1 cellular context compared by ENCODE assay signal in the genomic region with DNA sequence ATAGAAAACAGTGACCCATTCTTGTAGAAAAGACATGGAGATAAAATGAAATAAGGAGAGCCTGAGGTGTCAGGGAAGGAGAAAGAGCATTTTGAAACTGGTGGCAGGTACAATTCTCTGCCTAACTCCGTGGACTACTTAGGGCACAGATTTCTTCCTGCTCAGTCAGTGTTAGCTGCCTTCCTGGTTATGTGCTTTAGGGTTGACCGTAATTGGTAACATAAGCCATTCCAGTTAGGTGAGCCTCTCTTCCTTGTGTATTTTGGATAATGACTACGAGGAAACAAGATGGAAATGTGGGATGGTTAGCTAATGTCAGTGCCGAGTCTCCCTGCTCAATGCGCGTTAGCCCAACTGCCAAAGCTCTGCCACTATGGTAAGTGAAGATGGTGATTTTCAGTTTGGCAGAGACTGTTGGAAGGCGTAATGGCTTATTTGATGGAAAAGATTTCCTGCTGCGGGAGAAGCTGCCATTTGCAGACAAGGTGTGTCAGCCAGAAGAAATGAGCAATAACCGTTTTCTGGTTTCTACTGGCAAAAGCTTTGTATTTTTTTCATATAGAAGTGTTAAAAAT.
TF ChIP-seq lines count a peak whose summit lies in the region.

No MANE protein-coding gene starts in this region.

TF ChIP-seq in SK-N-SH treated with all-trans-retinoic acid at 6 μM for 48 hours, 23 proteins besides CTCF, POLR2A, EP300 and RAD21 (continued from another document):
- TF ChIP-seq, protein P1, sequence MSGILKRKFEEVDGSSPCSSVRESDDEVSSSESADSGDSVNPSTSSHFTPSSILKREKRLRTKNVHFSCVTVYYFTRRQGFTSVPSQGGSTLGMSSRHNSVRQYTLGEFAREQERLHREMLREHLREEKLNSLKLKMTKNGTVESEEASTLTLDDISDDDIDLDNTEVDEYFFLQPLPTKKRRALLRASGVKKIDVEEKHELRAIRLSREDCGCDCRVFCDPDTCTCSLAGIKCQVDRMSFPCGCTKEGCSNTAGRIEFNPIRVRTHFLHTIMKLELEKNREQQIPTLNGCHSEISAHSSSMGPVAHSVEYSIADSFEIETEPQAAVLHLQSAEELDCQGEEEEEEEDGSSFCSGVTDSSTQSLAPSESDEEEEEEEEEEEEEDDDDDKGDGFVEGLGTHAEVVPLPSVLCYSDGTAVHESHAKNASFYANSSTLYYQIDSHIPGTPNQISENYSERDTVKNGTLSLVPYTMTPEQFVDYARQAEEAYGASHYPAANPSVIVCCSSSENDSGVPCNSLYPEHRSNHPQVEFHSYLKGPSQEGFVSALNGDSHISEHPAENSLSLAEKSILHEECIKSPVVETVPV (CRISPR knock-in tag; IDR thresholded peaks at IDR 0.05): no peak
- TF ChIP-seq, protein P2, sequence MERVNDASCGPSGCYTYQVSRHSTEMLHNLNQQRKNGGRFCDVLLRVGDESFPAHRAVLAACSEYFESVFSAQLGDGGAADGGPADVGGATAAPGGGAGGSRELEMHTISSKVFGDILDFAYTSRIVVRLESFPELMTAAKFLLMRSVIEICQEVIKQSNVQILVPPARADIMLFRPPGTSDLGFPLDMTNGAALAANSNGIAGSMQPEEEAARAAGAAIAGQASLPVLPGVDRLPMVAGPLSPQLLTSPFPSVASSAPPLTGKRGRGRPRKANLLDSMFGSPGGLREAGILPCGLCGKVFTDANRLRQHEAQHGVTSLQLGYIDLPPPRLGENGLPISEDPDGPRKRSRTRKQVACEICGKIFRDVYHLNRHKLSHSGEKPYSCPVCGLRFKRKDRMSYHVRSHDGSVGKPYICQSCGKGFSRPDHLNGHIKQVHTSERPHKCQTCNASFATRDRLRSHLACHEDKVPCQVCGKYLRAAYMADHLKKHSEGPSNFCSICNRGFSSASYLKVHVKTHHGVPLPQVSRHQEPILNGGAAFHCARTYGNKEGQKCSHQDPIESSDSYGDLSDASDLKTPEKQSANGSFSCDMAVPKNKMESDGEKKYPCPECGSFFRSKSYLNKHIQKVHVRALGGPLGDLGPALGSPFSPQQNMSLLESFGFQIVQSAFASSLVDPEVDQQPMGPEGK (CRISPR knock-in tag; IDR thresholded peaks at IDR 0.05; ENCODE audit: borderline replicate concordance): no peak
- TF ChIP-seq TCF4 (CRISPR knock-in tag; IDR thresholded peaks at IDR 0.05; ENCODE audit: borderline replicate concordance) (no peak), ZFP30 (CRISPR knock-in tag; IDR thresholded peaks at IDR 0.05) (no peak), CSDC2 (CRISPR knock-in tag; IDR thresholded peaks at IDR 0.05) (no peak)
TF ChIP-seq in SK-N-SH treated with all-trans-retinoic acid at 6 μM for 48 hours: peak in this region for 0.
